In genomic region chr2:144660518-144661316, GRCh38 we compare ENCODE assay signal across 11 cellular contexts.
DNase-seq lines count a peak whose midpoint lies in the region; ATAC-seq and TF ChIP-seq lines count a peak whose summit lies in the region.
"Had no signal": no experiment of that assay in that cellular context is flagged by ENCODE, and none has a peak within 500 bp of the region (broad histone marks: within the 10 kb centered on the region; RNA-seq: fewer than 3 reads in every experiment).

No MANE protein-coding gene starts in this region.

- no peak overlapping the region for H3K4me3 ChIP-seq in heart right ventricle
- H3K4me3 ChIP-seq in skeletal muscle satellite cell (ENCODE audit: low read length) = no peak overlapping the region

- H3K27me3 ChIP-seq in heart right ventricle = no peaks in the 10 kb centered on the region
- no peaks in the 10 kb centered on the region for H3K27me3 ChIP-seq in skeletal muscle satellite cell (ENCODE audit: control insufficient read depth, insufficient read depth, low read length)

- H3K4me1 Mint-ChIP-seq in T-helper 17 cell = peaks cover 3% of the 10 kb centered on the region
- H3K4me1 Mint-ChIP-seq in mesothelial cell of epicardium = peaks cover 27% of the 10 kb centered on the region

- H3K27me3 Mint-ChIP-seq in T-helper 17 cell = peaks cover 17% of the 10 kb centered on the region
- H3K27me3 Mint-ChIP-seq in mesothelial cell of epicardium (ENCODE audit: low read depth) = no peaks in the 10 kb centered on the region
- H3K27me3 Mint-ChIP-seq: T-cell had no signal

- H3K36me3 Mint-ChIP-seq in T-helper 17 cell (ENCODE audit: low read depth) = no peaks in the 10 kb centered on the region
- no peaks in the 10 kb centered on the region for H3K36me3 Mint-ChIP-seq in mesothelial cell of epicardium
- H3K36me3 Mint-ChIP-seq: activated naive CD8-positive, alpha-beta T cell; T-cell had no signal

- H3K4me1 ChIP-seq in heart right ventricle (peaks cover 0 to 65% (median 0%) of the 10 kb centered on the region in 9 donors), skeletal muscle satellite cell (ENCODE audit: control insufficient read depth, insufficient read depth, low read length) (peaks cover 31% of the 10 kb centered on the region)

- no peak for TF ChIP-seq CTCF in heart right ventricle (IDR thresholded peaks at IDR 0.05)
- TF ChIP-seq CTCF in mesothelial cell of epicardium (IDR thresholded peaks at IDR 0.05; ENCODE audit: unreplicated experiment) = no peak

- intact Hi-C loops in heart right ventricle (cut with DNase I) = no loop called here

- no peak overlapping the region for H3K4me3 Mint-ChIP-seq in T-helper 17 cell
- no peak overlapping the region for H3K4me3 Mint-ChIP-seq in mesothelial cell of epicardium
- H3K4me3 Mint-ChIP-seq: activated naive CD8-positive, alpha-beta T cell; T-cell had no signal

- H3K27ac ChIP-seq in heart right ventricle = peak overlapping the region in 7 of 10 donors; percentile 27 to 83 (median 39)
- H3K27ac ChIP-seq: KMS-11 had no signal

- peak; percentile 20 for ATAC-seq in T-helper 17 cell
- ATAC-seq in heart right ventricle = peak in 7 of 8 donors; percentile 43 to 83 (median 76)

- H3K4me2 ChIP-seq in skeletal muscle satellite cell (ENCODE audit: low read length) = no peak overlapping the region
- H3K4me2 ChIP-seq: KMS-11 had no signal

- H3K9me3 ChIP-seq in T-helper 17 cell (ENCODE audit: control insufficient read depth, low read length, poor library complexity, severe bottlenecking) (no peaks in the 10 kb centered on the region), heart right ventricle (no peaks in the 10 kb centered on the region), skeletal muscle satellite cell (replicated peaks; ENCODE audit: low read length) (no peaks in the 10 kb centered on the region)

- 73 to 75% methylated on average over 5 of the region's 5 CpGs for WGBS in heart right ventricle, 2 donors

- H3K9ac ChIP-seq in skeletal muscle satellite cell (ENCODE audit: low read depth, low read length) = peak overlapping the region; percentile 59
- H3K9ac ChIP-seq: KMS-11 had no signal

- H3K27ac Mint-ChIP-seq in T-helper 17 cell (no peak overlapping the region), mesothelial cell of epicardium (no peak overlapping the region)
- H3K27ac Mint-ChIP-seq: activated naive CD8-positive, alpha-beta T cell; T-cell had no signal

- H3K36me3 ChIP-seq in heart right ventricle (no peaks in the 10 kb centered on the region), skeletal muscle satellite cell (ENCODE audit: insufficient read depth, low read length) (no peaks in the 10 kb centered on the region)

- peak; percentile 49 for DNase-seq in HT1080 (ENCODE audit: low read depth)
- DNase-seq in T-helper 17 cell = no peak
- DNase-seq in heart right ventricle = no peak
- DNase-seq in activated CD4-positive, alpha-beta T cell treated with anti-CD3 and anti-CD28 coated beads for 1 hour = no peak
- DNase-seq in central memory CD4-positive, alpha-beta T cell = no peak
- DNase-seq in mesothelial cell of epicardium (ENCODE audit: low spot score in 2 of 2, unreplicated experiment in 2 of 2) = no peak
- DNase-seq in stimulated activated CD4-positive, alpha-beta T cell treated with anti-CD3 and anti-CD28 coated beads, Interleukin-2, amount 100 ng/mL, for 24 hours = no peak

- H3K9me3 Mint-ChIP-seq in mesothelial cell of epicardium = no peaks in the 10 kb centered on the region
- H3K9me3 Mint-ChIP-seq: T-cell had no signal
